In genomic region chr16:85553436-85554113, GRCh38 we compare ENCODE assay signal across 8 cellular contexts. TPM values are rescaled to one million over a fixed set of nuclear protein-coding genes. Genes with fewer than 3 reads are reported as not detected.
DNase-seq lines count a peak whose midpoint lies in the region; ATAC-seq and TF ChIP-seq lines count a peak whose summit lies in the region.

No MANE protein-coding gene starts in this region.

- H3K9me3 Mint-ChIP-seq in nephron: no peaks in the 10 kb centered on the region

- peak; percentile 23 for ATAC-seq in HG02938 (IDR thresholded peaks at IDR 0.05; ENCODE audit: unreplicated experiment)

- H3K27me3 Mint-ChIP-seq in nephron (ENCODE audit: low read depth): peaks cover 9% of the 10 kb centered on the region

- DNase-seq in ACHN (peak; percentile 79), GM13976 (ENCODE audit: low spot score) (peak; percentile 86), NCI-H2227 treated with DMSO at 0.1 percent for 48 hours (lab: John Stamatoyannopoulos, UW) (peak; percentile 6), fibroblast of gingiva (ENCODE audit: low read depth) (peak; percentile 63), mesenteric fat pad (ENCODE audit: low spot score) (no peak)
- DNase-seq in activated CD8-positive, alpha-beta memory T cell treated with anti-CD3 and anti-CD28 coated beads, Interleukin-2, amount 50 U/mL, for 48 hours: peak; percentile 77

- H3K4me3 Mint-ChIP-seq in nephron: peak overlapping the region; percentile 91 to 96 (median 91)

- no peaks in the 10 kb centered on the region for H3K36me3 Mint-ChIP-seq in nephron (ENCODE audit: low read depth)

- peaks cover 47% of the 10 kb centered on the region for H3K4me1 Mint-ChIP-seq in nephron

- in situ Hi-C loops in ACHN (cut with HindIII; ENCODE audit: low pct_ligation_motif_present, low pct_unique_long_range_greater_than_20kb, low sequenced_read_pairs): no loop called here
- in situ Hi-C loops in GM13976 (cut with MboI; ENCODE audit: low sequenced_read_pairs, unreplicated experiment): loop anchor here (10.0 kb wide), 1 partner anchor 51 kb away; no protein-coding TSS in a partner anchor

- peak overlapping the region; percentile 85 to 89 (median 88) for H3K27ac Mint-ChIP-seq in nephron

- TF ChIP-seq CTCF in GM13976 (IDR thresholded peaks at IDR 0.05; ENCODE audit: borderline replicate concordance, control extremely low read depth, extremely low read depth, insufficient read depth, missing control alignments): peak; percentile 47
- peak in 2 of 3 experiments; percentile 9 to 17 for TF ChIP-seq CTCF in nephron (IDR thresholded peaks at IDR 0.05; ENCODE audit: unreplicated experiment in 3 of 3)

RNA-seq across cellular contexts. Expression of gene GSE1, which starts 59.5 kb away (rescaled TPM):
- total RNA-seq in mesenteric fat pad: 129 TPM
